ENCODE assay signal across 8 cellular contexts in genomic region chr10:89163265-89163995, GRCh38. TPM values are rescaled to one million over a fixed set of nuclear protein-coding genes. Genes with fewer than 3 reads are reported as not detected.
A peak's percentile ranks its signal among the peaks of the same experiment; 100 is the strongest.
DNase-seq lines count a peak whose midpoint lies in the region; ATAC-seq, FAIRE-seq and TF ChIP-seq lines count a peak whose summit lies in the region.

No MANE protein-coding gene starts in this region.

- H3K27ac ChIP-seq in CD8-positive, alpha-beta T cell (ENCODE audit: low read depth, low read length), result no peak overlapping the region
- H3K27ac ChIP-seq in right atrium auricular region, result no peak overlapping the region

- peak; percentile 93 for ATAC-seq in CD8-positive, alpha-beta T cell
- ATAC-seq in GM21515 (IDR thresholded peaks at IDR 0.05; ENCODE audit: unreplicated experiment), result peak; percentile 98
- peak; percentile 94 to 96 for ATAC-seq in activated T-cell treated with anti-CD3 and anti-CD28 coated beads, Interleukin-2, amount 50 U/mL, for 72 hours (replicated peaks in 1 of 2)

- CTCF ChIA-PET in CD8-positive, alpha-beta T cell (lab: Charles Lee), result interaction anchor here (1.5 kb wide), 1 partner anchor 134 kb away, joined by 5 read pairs; no protein-coding TSS in a partner anchor

- no peak for TF ChIP-seq POLR2A in H54 (IDR thresholded peaks at IDR 0.05; ENCODE audit: low read depth, low read length)

- H3K27me3 ChIP-seq in CD8-positive, alpha-beta T cell (ENCODE audit: insufficient read depth, low read length), result no peaks in the 10 kb centered on the region
- H3K27me3 ChIP-seq in MG63 (no peaks in the 10 kb centered on the region), right atrium auricular region (no peaks in the 10 kb centered on the region)

- H3K4me3 Mint-ChIP-seq in CD8-positive, alpha-beta T cell, result peak overlapping the region; percentile 77
- H3K4me3 Mint-ChIP-seq in activated T-cell treated with anti-CD3 and anti-CD28 coated beads, Interleukin-2, amount 50 U/mL, for 72 hours, result peak overlapping the region; percentile 53 to 88

- peak overlapping the region; percentile 24 for H3K4me3 ChIP-seq in CD8-positive, alpha-beta T cell (ENCODE audit: low read depth, low read length)
- H3K4me3 ChIP-seq in MG63 (no peak overlapping the region), right atrium auricular region (no peak overlapping the region)

- FAIRE-seq in H54 (lab: Jason Lieb, UNC), result no peak

- H3K9me3 ChIP-seq in CD8-positive, alpha-beta T cell (ENCODE audit: low read length), result no peaks in the 10 kb centered on the region
- H3K9me3 ChIP-seq in MG63, result no peaks in the 10 kb centered on the region
- H3K9me3 ChIP-seq in right atrium auricular region, result no peaks in the 10 kb centered on the region

- peaks cover 6% of the 10 kb centered on the region for H3K27me3 Mint-ChIP-seq in CD8-positive, alpha-beta T cell (ENCODE audit: low read depth)
- H3K27me3 Mint-ChIP-seq in activated T-cell treated with anti-CD3 and anti-CD28 coated beads, Interleukin-2, amount 50 U/mL, for 72 hours (ENCODE audit: low read depth), result peaks cover 43% of the 10 kb centered on the region

- H3K4me1 Mint-ChIP-seq in CD8-positive, alpha-beta T cell (ENCODE audit: low read depth), result peaks cover 15% of the 10 kb centered on the region
- peaks cover 41% of the 10 kb centered on the region for H3K4me1 Mint-ChIP-seq in activated T-cell treated with anti-CD3 and anti-CD28 coated beads, Interleukin-2, amount 50 U/mL, for 72 hours (ENCODE audit: low read depth)

- peak overlapping the region; percentile 84 for H3K27ac Mint-ChIP-seq in CD8-positive, alpha-beta T cell
- H3K27ac Mint-ChIP-seq in activated T-cell treated with anti-CD3 and anti-CD28 coated beads, Interleukin-2, amount 50 U/mL, for 72 hours, result peak overlapping the region; percentile 86

- no peaks in the 10 kb centered on the region for H3K36me3 ChIP-seq in CD8-positive, alpha-beta T cell (ENCODE audit: insufficient read depth, low read length)
- H3K36me3 ChIP-seq in MG63, result no peaks in the 10 kb centered on the region
- H3K36me3 ChIP-seq in right atrium auricular region, result no peaks in the 10 kb centered on the region

- H3K4me1 ChIP-seq in CD8-positive, alpha-beta T cell (ENCODE audit: insufficient read depth, low read length), result no peaks in the 10 kb centered on the region
- H3K4me1 ChIP-seq in right atrium auricular region, result no peaks in the 10 kb centered on the region

- no peak for TF ChIP-seq CTCF in CD8-positive, alpha-beta T cell (IDR thresholded peaks at IDR 0.05)
- no peak for TF ChIP-seq CTCF in right atrium auricular region (IDR thresholded peaks at IDR 0.05)

- H3K9me3 Mint-ChIP-seq in CD8-positive, alpha-beta T cell, result no peaks in the 10 kb centered on the region
- H3K9me3 Mint-ChIP-seq in activated T-cell treated with anti-CD3 and anti-CD28 coated beads, Interleukin-2, amount 50 U/mL, for 72 hours, result no peaks in the 10 kb centered on the region

- peak in 6 of 7 experiments; percentile 10 to 58 (median 25) for DNase-seq in CD8-positive, alpha-beta T cell
- DNase-seq in MG63 (peak; percentile 44), right atrium auricular region (ENCODE audit: low spot score) (peak; percentile 62), H54 (ENCODE audit: insufficient read length, low spot score) (no peak), retina (no peak)
- DNase-seq in activated T-cell treated with anti-CD3 and anti-CD28 coated beads, Interleukin-2, amount 50 U/mL, for 72 hours, result peak; percentile 68 to 71
- peak; percentile 3 for DNase-seq in stimulated activated CD8-positive, alpha-beta memory T cell treated with anti-CD3 and anti-CD28 coated beads, Interleukin-15, amount 100 ng/mL, for 24 hours (ENCODE audit: low read depth)

- POLR2A ChIA-PET in CD8-positive, alpha-beta T cell (lab: Charles Lee), result interaction anchor here (1.0 to 1.1 kb wide), 2 partner anchors 19 to 35 kb away, joined by 3 read pairs; no protein-coding TSS in a partner anchor

- intact Hi-C loops in CD8-positive, alpha-beta T cell (cut with DNase I, micrococcal nuclease), result no loop called here

- H3K36me3 Mint-ChIP-seq in CD8-positive, alpha-beta T cell, result no peaks in the 10 kb centered on the region
- H3K36me3 Mint-ChIP-seq in activated T-cell treated with anti-CD3 and anti-CD28 coated beads, Interleukin-2, amount 50 U/mL, for 72 hours (ENCODE audit: insufficient read depth in 2 of 2), result no peaks in the 10 kb centered on the region

RNA-seq across cellular contexts. Expression of gene CH25H, which starts 43.7 kb away (rescaled TPM):
- under 1 TPM; 0.44 to 0.54 TPM for total RNA-seq in CD8-positive, alpha-beta T cell
- total RNA-seq in MG63 (2014; rRNA removed; shearing (Covaris generic); ENCODE audit: low replicate concordance), result 0.63 TPM in 1 of 2 replicates, not detected in the other
- under 1 TPM in 1 of 2 donors, not detected in 1; 0.56 TPM for total RNA-seq in activated T-cell treated with anti-CD3 and anti-CD28 coated beads, Interleukin-2, amount 50 U/mL, for 72 hours
- 1 to 10 TPM in 1 of 2 donors, under 1 TPM in 1; 0.98 to 1.8 TPM for total RNA-seq in right atrium auricular region

Comparison
In these comparisons a context has a peak if more than half of its experiments do, and no peak if none do; other contexts are left out.
1. DNase-seq: peak in CD8-positive, alpha-beta T cell (6 of 7), MG63 (single experiment), activated T-cell treated with anti-CD3 and anti-CD28 coated beads, Interleukin-2, amount 50 U/mL, for 72 hours (2 of 2), right atrium auricular region (single experiment) and stimulated activated CD8-positive, alpha-beta memory T cell treated with anti-CD3 and anti-CD28 coated beads, Interleukin-15, amount 100 ng/mL, for 24 hours (single experiment); none in H54 (single experiment) and retina (single experiment).
2. Peak in every context shown above with its lines, with median percentiles within 50 percentile points of each other: ATAC-seq.